Comparison of ENCODE assay signal across 31 cellular contexts in the genomic region with DNA sequence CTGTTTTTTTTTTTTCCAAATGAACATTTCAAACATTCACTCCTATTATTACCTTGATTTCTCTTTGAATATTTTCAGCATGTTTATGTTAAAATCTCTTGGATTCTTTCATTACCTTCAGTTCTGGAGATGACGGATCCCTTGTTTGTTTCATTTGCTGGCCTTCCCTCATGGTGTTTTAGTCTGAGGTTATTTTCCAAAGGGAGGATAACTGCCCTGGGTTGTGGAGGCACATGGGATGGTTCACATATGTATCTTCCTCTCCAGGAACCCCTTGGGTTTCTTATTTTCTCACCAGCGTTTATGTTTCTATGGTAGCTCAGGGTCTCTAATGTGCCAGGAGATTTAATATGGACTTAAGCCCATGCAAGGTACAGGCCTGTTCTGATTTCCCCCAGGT. TPM values are rescaled to one million over a fixed set of nuclear protein-coding genes. Genes with fewer than 3 reads are reported as not detected.
"Had no signal": no experiment of that assay in that cellular context is flagged by ENCODE, and none has a peak within 500 bp of the region (broad histone marks: within the 10 kb centered on the region; RNA-seq: fewer than 3 reads in every experiment).

No MANE protein-coding gene starts in this region.

- FAIRE-seq: urothelium cell line had no signal

- H3K27ac Mint-ChIP-seq: natural killer cell; nephron; neural progenitor cell; stimulated activated effector memory CD8-positive, alpha-beta T cell treated with anti-CD3 and anti-CD28 coated beads, Interleukin-12 subunit alpha, Interleukin-12 subunit beta, amount 100 ng/mL, for 72 hours; stimulated activated naive B cell treated with anti-CD40 and anti-IgM and Interleukin-4, amounts not matched to agents 10 μg/mL and 1 μg/mL and 100 μg/mL, for 72 hours; stimulated activated naive CD8-positive, alpha-beta T cell treated with anti-CD3 and anti-CD28 coated beads, Interleukin-15, Interleukin-2, amounts not matched to agents 100 ng/mL and 50 ng/mL, for 24 hours had no signal

- H3K4me1 Mint-ChIP-seq: stimulated activated effector memory CD8-positive, alpha-beta T cell treated with anti-CD3 and anti-CD28 coated beads, Interleukin-12 subunit alpha, Interleukin-12 subunit beta, amount 100 ng/mL, for 72 hours; stimulated activated naive B cell treated with anti-CD40 and anti-IgM and Interleukin-4, amounts not matched to agents 10 μg/mL and 1 μg/mL and 100 μg/mL, for 72 hours had no signal

- H3K4me1 ChIP-seq: neural progenitor cell, pancreas, prostate gland, right lobe of liver, tibial nerve, vagina had no signal

- H3K36me3 ChIP-seq: neural progenitor cell, neutrophil, pancreas, prostate gland, right atrium auricular region, right lobe of liver, sigmoid colon, stomach, thoracic aorta, thyroid gland, tibial nerve, upper lobe of left lung, vagina had no signal

- H3K9ac ChIP-seq: neural progenitor cell had no signal

- H3K27me3 Mint-ChIP-seq: stimulated activated naive B cell treated with anti-CD40 and anti-IgM and Interleukin-4, amounts not matched to agents 10 μg/mL and 1 μg/mL and 100 μg/mL, for 72 hours; stimulated activated naive CD8-positive, alpha-beta T cell treated with anti-CD3 and anti-CD28 coated beads, Interleukin-15, Interleukin-2, amounts not matched to agents 100 ng/mL and 50 ng/mL, for 24 hours had no signal

- H3K27me3 ChIP-seq: neural progenitor cell, neutrophil, pancreas, right atrium auricular region, right lobe of liver, sigmoid colon, stomach, thyroid gland, tibial nerve, upper lobe of left lung, vagina had no signal

- H3K27ac ChIP-seq: neural progenitor cell, neutrophil, pancreas, prostate gland, right lobe of liver, sigmoid colon, stomach, thoracic aorta, thyroid gland, tibial nerve, upper lobe of left lung, vagina had no signal

- H3K4me3 ChIP-seq: neural progenitor cell, pancreas, prostate gland, right atrium auricular region, right lobe of liver, sigmoid colon, stomach, thoracic aorta, thyroid gland, tibial nerve, upper lobe of left lung, vagina had no signal

- DNase-seq: natural killer cell; nucleus accumbens; pancreas; retina; right lobe of liver; sigmoid colon; small intestine; stimulated activated CD4-positive, alpha-beta T cell treated with anti-CD3 and anti-CD28 coated beads, Interleukin-15, amount 100 ng/mL, for 24 hours; stimulated activated CD4-positive, alpha-beta T cell treated with anti-CD3 and anti-CD28 coated beads, Interleukin-2, amount 100 ng/mL, for 24 hours; stimulated activated CD4-positive, alpha-beta T cell treated with anti-CD3 and anti-CD28 coated beads, Interleukin-2, amount 100 ng/mL, for 48 hours; stimulated activated CD4-positive, alpha-beta T cell treated with anti-CD3 and anti-CD28 coated beads, Interleukin-4, amount 100 ng/mL, for 24 hours; stimulated activated naive B cell treated with anti-CD40 and anti-IgM and Interleukin-4, amounts not matched to agents 10 μg/mL and 1 μg/mL and 100 μg/mL, for 72 hours; stimulated activated naive CD4-positive, alpha-beta T cell treated with Interleukin-2 at 50 U/mL for 16 hours; stomach; thyroid gland; trophoblast cell; upper lobe of left lung had no signal

- ATAC-seq: natural killer cell; pancreas; right lobe of liver; stimulated activated effector memory CD8-positive, alpha-beta T cell treated with anti-CD3 and anti-CD28 coated beads, Interleukin-12 subunit alpha, Interleukin-12 subunit beta, amount 100 ng/mL, for 72 hours; stimulated activated naive B cell treated with anti-CD40 and anti-IgM and Interleukin-4, amounts not matched to agents 10 μg/mL and 1 μg/mL and 100 μg/mL, for 72 hours had no signal

- H3K36me3 Mint-ChIP-seq: natural killer cell; neural progenitor cell; stimulated activated effector memory CD8-positive, alpha-beta T cell treated with anti-CD3 and anti-CD28 coated beads, Interleukin-12 subunit alpha, Interleukin-12 subunit beta, amount 100 ng/mL, for 72 hours; stimulated activated naive B cell treated with anti-CD40 and anti-IgM and Interleukin-4, amounts not matched to agents 10 μg/mL and 1 μg/mL and 100 μg/mL, for 72 hours had no signal

- H3K4me2 ChIP-seq: neural progenitor cell had no signal

- H2AFZ ChIP-seq: neural progenitor cell had no signal

- H3K9me3 ChIP-seq: neutrophil, pancreas, prostate gland, right atrium auricular region, right lobe of liver, sigmoid colon, stomach, thoracic aorta, thyroid gland, tibial nerve, upper lobe of left lung, vagina had no signal

- H3K4me3 Mint-ChIP-seq: natural killer cell; nephron; neural progenitor cell; stimulated activated effector memory CD8-positive, alpha-beta T cell treated with anti-CD3 and anti-CD28 coated beads, Interleukin-12 subunit alpha, Interleukin-12 subunit beta, amount 100 ng/mL, for 72 hours; stimulated activated naive B cell treated with anti-CD40 and anti-IgM and Interleukin-4, amounts not matched to agents 10 μg/mL and 1 μg/mL and 100 μg/mL, for 72 hours; stimulated activated naive CD8-positive, alpha-beta T cell treated with anti-CD3 and anti-CD28 coated beads, Interleukin-15, Interleukin-2, amounts not matched to agents 100 ng/mL and 50 ng/mL, for 24 hours had no signal

- H3K9me3 Mint-ChIP-seq: natural killer cell; nephron; neural progenitor cell; stimulated activated effector memory CD8-positive, alpha-beta T cell treated with anti-CD3 and anti-CD28 coated beads, Interleukin-12 subunit alpha, Interleukin-12 subunit beta, amount 100 ng/mL, for 72 hours; stimulated activated naive B cell treated with anti-CD40 and anti-IgM and Interleukin-4, amounts not matched to agents 10 μg/mL and 1 μg/mL and 100 μg/mL, for 72 hours; stimulated activated naive CD8-positive, alpha-beta T cell treated with anti-CD3 and anti-CD28 coated beads, Interleukin-15, Interleukin-2, amounts not matched to agents 100 ng/mL and 50 ng/mL, for 24 hours had no signal

RNA-seq across cellular contexts. Expression of a gene that starts 36.3 kb away (rescaled TPM):
- total RNA-seq: osteocyte, pulmonary artery endothelial cell, right lobe of liver, sigmoid colon, thoracic aorta, vagina had no signal
- polyA plus RNA-seq: neural cell, small intestine had no signal
